ENCODE assay signal across 9 cellular contexts in the genomic region with DNA sequence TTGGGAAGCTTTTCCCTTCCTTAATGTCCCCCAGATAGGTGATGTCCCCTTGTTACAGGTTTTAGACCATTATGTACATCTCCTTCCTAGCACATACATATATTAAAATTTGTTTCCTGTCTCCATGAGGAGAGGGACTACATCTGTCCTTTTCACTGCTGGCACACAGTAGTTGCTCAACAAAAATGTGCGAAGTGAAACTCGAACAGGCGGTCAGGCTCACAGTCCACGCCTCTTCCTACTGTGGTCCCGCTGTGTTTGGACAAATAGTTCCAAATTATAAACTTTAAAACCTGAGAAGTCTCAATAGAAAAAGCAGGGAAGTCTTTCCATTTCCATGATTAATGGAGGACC. TPM values are rescaled to one million over a fixed set of nuclear protein-coding genes. Genes with fewer than 3 reads are reported as not detected.
A peak's percentile ranks its signal among the peaks of the same experiment; 100 is the strongest.
DNase-seq lines count a peak whose midpoint lies in the region; ATAC-seq and TF ChIP-seq lines count a peak whose summit lies in the region.
"Had no signal": no experiment of that assay in that cellular context is flagged by ENCODE, and none has a peak within 500 bp of the region (broad histone marks: within the 10 kb centered on the region; RNA-seq: fewer than 3 reads in every experiment).

No MANE protein-coding gene starts in this region.

- TF ChIP-seq CTCF in lower lobe of right lung (IDR thresholded peaks at IDR 0.05), result no peak
- no peak for TF ChIP-seq CTCF in transverse colon (IDR thresholded peaks at IDR 0.05)
- no peak for TF ChIP-seq CTCF in GM10248 (IDR thresholded peaks at IDR 0.05; ENCODE audit: control extremely low read depth, extremely low read depth, low read depth, missing control alignments)

- no peak overlapping the region for H3K27ac Mint-ChIP-seq in activated naive CD4-positive, alpha-beta T cell treated with anti-CD3 and anti-CD28 coated beads, Interleukin-2, amount 10 ng/mL, durations not matched to agents 7 days and 5 days
- no peak overlapping the region for H3K27ac Mint-ChIP-seq in activated naive CD8-positive, alpha-beta T cell treated with anti-CD3 and anti-CD28 coated beads, Interleukin-2, amount 10 ng/mL, durations not matched to agents 7 days and 5 days

- no peak for TF ChIP-seq POLR2A in transverse colon (IDR thresholded peaks at IDR 0.05)

- in situ Hi-C loops in transverse colon (cut with MboI; ENCODE audit: low pct_ligation_motif_present in 1 of 4, low pct_unique_long_range_greater_than_20kb in 1 of 4, low sequenced_read_pairs in 3 of 4), result no loop called here

- H3K9me3 ChIP-seq in lower lobe of right lung (no peaks in the 10 kb centered on the region), transverse colon (peaks cover 0 to 5% of the 10 kb centered on the region in 2 donors)

- TF ChIP-seq EP300 in transverse colon (IDR thresholded peaks at IDR 0.05; ENCODE audit: low read depth), result no peak

- peak overlapping the region; percentile 53 for H3K4me3 Mint-ChIP-seq in activated naive CD4-positive, alpha-beta T cell treated with anti-CD3 and anti-CD28 coated beads, Interleukin-2, amount 10 ng/mL, durations not matched to agents 7 days and 5 days
- peak overlapping the region; percentile 63 for H3K4me3 Mint-ChIP-seq in activated naive CD8-positive, alpha-beta T cell treated with anti-CD3 and anti-CD28 coated beads, Interleukin-2, amount 10 ng/mL, durations not matched to agents 7 days and 5 days

- POLR2A ChIA-PET in activated naive CD8-positive, alpha-beta T cell treated with anti-CD3 and anti-CD28 coated beads, Interleukin-2, amount 10 ng/mL, durations not matched to agents 7 days and 5 days (lab: Charles Lee), result no interaction called here
- POLR2A ChIA-PET in GM10248 (lab: Yijun Ruan, JAX), result no interaction called here

- CTCF ChIA-PET in activated naive CD4-positive, alpha-beta T cell treated with anti-CD3 and anti-CD28 coated beads, Interleukin-2, amount 10 ng/mL, durations not matched to agents 7 days and 5 days (lab: Charles Lee), result no interaction called here
- CTCF ChIA-PET in GM10248 (lab: Yijun Ruan, JAX), result interaction anchor here (1.1 to 1.8 kb wide), 3 partner anchors 14 to 74 kb away, joined by 3 to 7 read pairs (median 3); no protein-coding TSS in a partner anchor

- intact Hi-C loops in lower lobe of right lung (cut with DNase I) (no loop called here), transverse colon (cut with DNase I; ENCODE audit: low total_unique reads) (no loop called here)

- H3K9me3 Mint-ChIP-seq in activated naive CD4-positive, alpha-beta T cell treated with anti-CD3 and anti-CD28 coated beads, Interleukin-2, amount 10 ng/mL, durations not matched to agents 7 days and 5 days, result no peaks in the 10 kb centered on the region
- peaks cover 2% of the 10 kb centered on the region for H3K9me3 Mint-ChIP-seq in activated naive CD8-positive, alpha-beta T cell treated with anti-CD3 and anti-CD28 coated beads, Interleukin-2, amount 10 ng/mL, durations not matched to agents 7 days and 5 days

- peaks cover 30% of the 10 kb centered on the region for H3K4me1 Mint-ChIP-seq in activated naive CD4-positive, alpha-beta T cell treated with anti-CD3 and anti-CD28 coated beads, Interleukin-2, amount 10 ng/mL, durations not matched to agents 7 days and 5 days
- H3K4me1 Mint-ChIP-seq in activated naive CD8-positive, alpha-beta T cell treated with anti-CD3 and anti-CD28 coated beads, Interleukin-2, amount 10 ng/mL, durations not matched to agents 7 days and 5 days, result peaks cover 14% of the 10 kb centered on the region

- peak overlapping the region; percentile 90 for H3K27ac ChIP-seq in lower lobe of right lung
- peak overlapping the region; percentile 75 to 83 (median 79) for H3K27ac ChIP-seq in transverse colon

- peaks cover 30% of the 10 kb centered on the region for H3K4me1 ChIP-seq in lower lobe of right lung
- peaks cover 0 to 31% (median 14%) of the 10 kb centered on the region in 4 donors for H3K4me1 ChIP-seq in transverse colon

- 48 to 69% methylated on average over 5 of the region's 5 CpGs for WGBS in transverse colon (ENCODE audit: low coverage in 1 of 2), 2 donors

- H3K4me3 ChIP-seq in lower lobe of right lung (peak overlapping the region; percentile 73), transverse colon (peak overlapping the region in 2 of 4 donors; percentile 76 to 77)

- H3K36me3 ChIP-seq in lower lobe of right lung, result no peaks in the 10 kb centered on the region
- no peaks in the 10 kb centered on the region for H3K36me3 ChIP-seq in transverse colon

- no peak for DNase-seq in activated naive CD4-positive, alpha-beta T cell treated with anti-CD3 and anti-CD28 coated beads, Interleukin-2, amount 10 ng/mL, durations not matched to agents 7 days and 5 days
- no peak for DNase-seq in activated naive CD4-positive, alpha-beta T cell (lab: John Stamatoyannopoulos, UW)
- no peak for DNase-seq in activated naive CD8-positive, alpha-beta T cell treated with anti-CD3 and anti-CD28 coated beads, Interleukin-2, amount 10 ng/mL, durations not matched to agents 7 days and 5 days
- DNase-seq in lower lobe of right lung (no peak), transverse colon (no peak), HCEC 1CT (no peak), A172 (ENCODE audit: low spot score) (no peak), GM10248 (ENCODE audit: extremely low spot score) (no peak)
- DNase-seq: NCI-H187 treated with DMSO at 0.1 percent for 48 hours had no signal

- peaks cover 5% of the 10 kb centered on the region for H3K27me3 ChIP-seq in lower lobe of right lung (ENCODE audit: low read depth)
- peaks cover 56% of the 10 kb centered on the region for H3K27me3 ChIP-seq in transverse colon

- peaks cover 2% of the 10 kb centered on the region for H3K36me3 Mint-ChIP-seq in activated naive CD4-positive, alpha-beta T cell treated with anti-CD3 and anti-CD28 coated beads, Interleukin-2, amount 10 ng/mL, durations not matched to agents 7 days and 5 days
- H3K36me3 Mint-ChIP-seq in activated naive CD8-positive, alpha-beta T cell treated with anti-CD3 and anti-CD28 coated beads, Interleukin-2, amount 10 ng/mL, durations not matched to agents 7 days and 5 days, result no peaks in the 10 kb centered on the region

- ATAC-seq in activated naive CD8-positive, alpha-beta T cell treated with anti-CD3 and anti-CD28 coated beads, Interleukin-2, amount 10 ng/mL, durations not matched to agents 7 days and 5 days (ENCODE audit: low read depth), result no peak
- peak; percentile 0 to 2 for ATAC-seq in lower lobe of right lung

- H3K27me3 Mint-ChIP-seq in activated naive CD4-positive, alpha-beta T cell treated with anti-CD3 and anti-CD28 coated beads, Interleukin-2, amount 10 ng/mL, durations not matched to agents 7 days and 5 days, result peaks cover 76% of the 10 kb centered on the region
- H3K27me3 Mint-ChIP-seq in activated naive CD8-positive, alpha-beta T cell treated with anti-CD3 and anti-CD28 coated beads, Interleukin-2, amount 10 ng/mL, durations not matched to agents 7 days and 5 days, result peaks cover 82% of the 10 kb centered on the region

RNA-seq across cellular contexts. Expression of gene HHEX, which starts 1.2 kb away (rescaled TPM):
- under 1 TPM in 1 of 2 experiments, not detected in 1; 0.37 TPM for total RNA-seq in activated naive CD8-positive, alpha-beta T cell treated with anti-CD3 and anti-CD28 coated beads, Interleukin-2, amount 10 ng/mL, durations not matched to agents 7 days and 5 days
- total RNA-seq in lower lobe of right lung (19.5 TPM), transverse colon (1 to 10 TPM in 3 of 4 donors, under 1 TPM in 1; 0.80 to 7.9 (median 4.8) TPM)
- not detected in 2 replicates for total RNA-seq in A172 (2014; rRNA removed; shearing (Covaris generic))
